In the genomic region with DNA sequence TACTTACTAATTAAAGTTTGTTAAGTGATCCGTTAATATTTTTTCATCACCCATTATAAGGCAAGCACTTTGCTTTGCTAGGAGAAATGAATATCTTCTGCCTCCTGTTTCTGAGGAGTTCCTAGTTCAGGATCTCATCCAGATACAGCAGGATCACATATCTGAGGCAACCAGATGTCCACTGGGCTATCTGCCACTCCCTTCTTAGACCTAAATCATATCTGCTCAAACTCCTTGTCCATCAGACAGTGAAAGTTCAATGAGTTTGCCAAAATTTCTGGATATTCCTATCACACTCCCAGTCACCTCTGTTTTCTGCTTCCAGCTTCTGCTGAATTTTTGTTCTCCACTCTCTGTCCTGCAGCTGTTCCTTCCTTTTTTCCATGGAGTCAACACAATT, we compare ENCODE assay signal across 33 cellular contexts. TPM values are rescaled to one million over a fixed set of nuclear protein-coding genes. Genes with fewer than 3 reads are reported as not detected.
"Had no signal": no experiment of that assay in that cellular context is flagged by ENCODE, and none has a peak within 500 bp of the region (broad histone marks: within the 10 kb centered on the region; RNA-seq: fewer than 3 reads in every experiment).

No MANE protein-coding gene starts in this region.

- H3K4me3 ChIP-seq: adrenal gland, body of pancreas, breast epithelium, MG63, PC-9, SJCRH30, SK-N-MC had no signal

- H3K36me3 Mint-ChIP-seq: activated naive CD4-positive, alpha-beta T cell treated with anti-CD3 and anti-CD28 coated beads, Interleukin-2, amount 50 U/mL, for 72 hours had no signal

- H3K4me3 Mint-ChIP-seq: activated CD4-positive, alpha-beta T cell treated with anti-CD3 and anti-CD28 coated beads, Interleukin-2, amount 10 ng/mL, durations not matched to agents 7 days and 5 days; activated CD8-positive, alpha-beta T cell treated with anti-CD3 and anti-CD28 coated beads, Interleukin-2, amount 10 ng/mL, durations not matched to agents 7 days and 5 days; activated naive CD4-positive, alpha-beta T cell treated with anti-CD3 and anti-CD28 coated beads for 36 hours; activated T-cell treated with anti-CD3 and anti-CD28 coated beads, Interleukin-2, amount 50 U/mL, for 24 hours; T-helper 1 cell treated with Interleukin-12 subunit alpha and Interleukin-12 subunit beta and Interleukin-4 antibody, amounts not matched to agents 30 μg/mL and 1 μg/mL, for 36 hours; T-helper 2 cell treated with Interferon-gamma antibody and Interleukin-4, amounts not matched to agents 5 μg/mL and 100 μg/mL, for 36 hours had no signal

- H3K27me3 Mint-ChIP-seq: activated CD4-positive, alpha-beta T cell treated with anti-CD3 and anti-CD28 coated beads, Interleukin-2, amount 10 ng/mL, durations not matched to agents 7 days and 5 days had no signal

- DNase-seq: activated CD4-positive, alpha-beta T cell treated with anti-CD3 and anti-CD28 coated beads, Interleukin-2, amount 10 ng/mL, durations not matched to agents 7 days and 5 days; activated CD4-positive, alpha-beta T cell treated with anti-CD3 and anti-CD28 coated beads, Interleukin-2, amount 50 U/mL, for 48 hours; activated CD8-positive, alpha-beta T cell treated with anti-CD3 and anti-CD28 coated beads, Interleukin-2, amount 10 ng/mL, durations not matched to agents 7 days and 5 days; activated gamma-delta T cell; activated naive CD4-positive, alpha-beta T cell treated with anti-CD3 and anti-CD28 coated beads for 36 hours; activated T-cell treated with anti-CD3 and anti-CD28 coated beads, Interleukin-2, amount 50 U/mL, for 24 hours; adrenal gland; body of pancreas; cerebellar nuclear complex; Kasumi-1; KG1; MG63; NCI-H1048; NCI-H1105 treated with DMSO at 0.1 percent for 48 hours; NCI-H1436; NCI-H1694; NCI-H1930; NCI-H2081 treated with DMSO at 0.1 percent for 48 hours; NCI-H345; NCI-H510A; NCI-H526; NCI-H748 treated with DMSO at 0.1 percent for 48 hours; NK-92 treated with Interleukin-12 subunit alpha and Interleukin-12 subunit beta, amount 100 ng/mL, for 24 hours; PC-9; SHP77; SJCRH30 had no signal

- H3K27ac ChIP-seq: adrenal gland, body of pancreas, breast epithelium, PC-9, RWPE1, SJCRH30, SK-N-MC had no signal

- ATAC-seq: activated CD8-positive, alpha-beta T cell treated with anti-CD3 and anti-CD28 coated beads, Interleukin-2, amount 10 ng/mL, durations not matched to agents 7 days and 5 days; activated naive CD4-positive, alpha-beta T cell treated with anti-CD3 and anti-CD28 coated beads, Interleukin-2, amount 50 U/mL, for 72 hours; body of pancreas had no signal

- H3K36me3 ChIP-seq: adrenal gland, breast epithelium, MG63, SJCRH30 had no signal

- H3K4me1 Mint-ChIP-seq: activated CD4-positive, alpha-beta T cell treated with anti-CD3 and anti-CD28 coated beads, Interleukin-2, amount 10 ng/mL, durations not matched to agents 7 days and 5 days had no signal

- H3K27me3 ChIP-seq: adrenal gland, body of pancreas, breast epithelium, MG63, SJCRH30 had no signal

- H3K9me3 ChIP-seq: adrenal gland, body of pancreas, breast epithelium, MG63, SJCRH30 had no signal

- H3K27ac Mint-ChIP-seq: activated CD4-positive, alpha-beta T cell treated with anti-CD3 and anti-CD28 coated beads, Interleukin-2, amount 10 ng/mL, durations not matched to agents 7 days and 5 days; activated CD8-positive, alpha-beta T cell treated with anti-CD3 and anti-CD28 coated beads, Interleukin-2, amount 10 ng/mL, durations not matched to agents 7 days and 5 days; activated naive CD4-positive, alpha-beta T cell treated with anti-CD3 and anti-CD28 coated beads for 36 hours; activated naive CD4-positive, alpha-beta T cell treated with anti-CD3 and anti-CD28 coated beads, Interleukin-2, amount 50 U/mL, for 72 hours; activated T-cell treated with anti-CD3 and anti-CD28 coated beads, Interleukin-2, amount 50 U/mL, for 24 hours; activated T-helper 2 cell treated with anti-CD3 and anti-CD28 coated beads, Interferon-gamma antibody, Interleukin-2, Interleukin-4, amounts not matched to agents 10 μg/mL and 5 μg/mL and 100 μg/mL, durations not matched to agents 14 hours and 24 hours and 36 hours; T-helper 1 cell treated with Interleukin-12 subunit alpha and Interleukin-12 subunit beta and Interleukin-4 antibody, amounts not matched to agents 30 μg/mL and 1 μg/mL, for 36 hours; T-helper 2 cell treated with Interferon-gamma antibody and Interleukin-4, amounts not matched to agents 5 μg/mL and 100 μg/mL, for 36 hours had no signal

- H3K4me1 ChIP-seq: adrenal gland, body of pancreas, breast epithelium, SJCRH30 had no signal

- H3K9me3 Mint-ChIP-seq: activated CD4-positive, alpha-beta T cell treated with anti-CD3 and anti-CD28 coated beads, Interleukin-2, amount 10 ng/mL, durations not matched to agents 7 days and 5 days; activated naive CD4-positive, alpha-beta T cell treated with anti-CD3 and anti-CD28 coated beads for 36 hours; activated T-helper 2 cell treated with anti-CD3 and anti-CD28 coated beads, Interferon-gamma antibody, Interleukin-2, Interleukin-4, amounts not matched to agents 10 μg/mL and 5 μg/mL and 100 μg/mL, durations not matched to agents 14 hours and 24 hours and 36 hours; T-helper 1 cell treated with Interleukin-12 subunit alpha and Interleukin-12 subunit beta and Interleukin-4 antibody, amounts not matched to agents 30 μg/mL and 1 μg/mL, for 36 hours; T-helper 2 cell treated with Interferon-gamma antibody and Interleukin-4, amounts not matched to agents 5 μg/mL and 100 μg/mL, for 36 hours had no signal

RNA-seq across cellular contexts. Expression of a gene that starts 54.2 kb away (rescaled TPM):
- total RNA-seq: activated CD8-positive, alpha-beta T cell treated with anti-CD3 and anti-CD28 coated beads, Interleukin-2, amount 10 ng/mL, durations not matched to agents 7 days and 5 days; PC-9; SJCRH30 had no signal
